8 cellular contexts compared by ENCODE assay signal in genomic region chrX:54182864-54183613, GRCh38. TPM values are rescaled to one million over a fixed set of nuclear protein-coding genes. Genes with fewer than 3 reads are reported as not detected.
DNase-seq lines count a peak whose midpoint lies in the region; ATAC-seq and TF ChIP-seq lines count a peak whose summit lies in the region.

TSS of gene FAM120C (minus strand) at chrX:54183254. CDS start at chrX:54183198, 56 bp downstream.

- peak within 1 kb of the TSS; percentile 76 for H3K27ac ChIP-seq in ectodermal cell (ENCODE audit: insufficient read depth, low read depth, low read length, poor library complexity, severe bottlenecking)

- no peaks in the 10 kb centered on the region for H3K9me3 ChIP-seq in BE2C
- no peaks in the 10 kb centered on the region for H3K9me3 ChIP-seq in ectodermal cell (ENCODE audit: control insufficient read depth, low read length)

- CTCF ChIA-PET in activated CD4-positive, alpha-beta memory T cell treated with anti-CD3 and anti-CD28 coated beads, Interleukin-2, amount 10 ng/mL, durations not matched to agents 7 days and 5 days (lab: Charles Lee) = no interaction called here

- H3K4me3 Mint-ChIP-seq in activated CD4-positive, alpha-beta memory T cell treated with anti-CD3 and anti-CD28 coated beads, Interleukin-2, amount 10 ng/mL, durations not matched to agents 7 days and 5 days = peak within 1 kb of the TSS; percentile 78

- POLR2A ChIA-PET in activated CD4-positive, alpha-beta memory T cell treated with anti-CD3 and anti-CD28 coated beads, Interleukin-2, amount 10 ng/mL, durations not matched to agents 7 days and 5 days (lab: Charles Lee) = interaction anchor here (0.5 to 3.2 kb wide), 11 partner anchors 12 to 1101 kb away, joined by 3 to 34 read pairs (median 6); partner anchors contain the start of genes APEX2, GNL3L, HUWE1 and PHF8

- H3K4me1 ChIP-seq in BE2C = no peaks in the 10 kb centered on the region; the same call in 1 of the 2 replicates
- peaks cover 6% of the 10 kb centered on the region for H3K4me1 ChIP-seq in ectodermal cell (ENCODE audit: control insufficient read depth, insufficient read depth, low read length)

- peak; percentile 41 for ATAC-seq in GM19324 (IDR thresholded peaks at IDR 0.05; ENCODE audit: low FRiP score, unreplicated experiment)
- ATAC-seq in HG03520 (IDR thresholded peaks at IDR 0.05; ENCODE audit: unreplicated experiment) = peak; percentile 25

- peak within 1 kb of the TSS; percentile 81 for H3K27ac Mint-ChIP-seq in activated CD4-positive, alpha-beta memory T cell treated with anti-CD3 and anti-CD28 coated beads, Interleukin-2, amount 10 ng/mL, durations not matched to agents 7 days and 5 days

- H3K27me3 ChIP-seq in BE2C (no peaks in the 10 kb centered on the region), ectodermal cell (ENCODE audit: control insufficient read depth, insufficient read depth, low read length, poor library complexity, severe bottlenecking) (no peaks in the 10 kb centered on the region)

- no peaks in the 10 kb centered on the region for H3K27me3 Mint-ChIP-seq in activated CD4-positive, alpha-beta memory T cell treated with anti-CD3 and anti-CD28 coated beads, Interleukin-2, amount 10 ng/mL, durations not matched to agents 7 days and 5 days

- no peaks in the 10 kb centered on the region for H3K36me3 ChIP-seq in BE2C
- H3K36me3 ChIP-seq in ectodermal cell (ENCODE audit: control insufficient read depth, insufficient read depth, low read length) = no peaks in the 10 kb centered on the region

- peak within 1 kb of the TSS; percentile 69 for H3K4me3 ChIP-seq in BE2C (ENCODE audit: low read depth, low read length)
- peak within 1 kb of the TSS; percentile 76 for H3K4me3 ChIP-seq in ectodermal cell (ENCODE audit: insufficient read depth, low read depth, low read length)

- peak; percentile 77 for DNase-seq in BE2C
- DNase-seq in NCI-H82 treated with DMSO at 0.1 percent for 48 hours (lab: John Stamatoyannopoulos, UW; ENCODE audit: unreplicated experiment) = peak; percentile 68
- peak; percentile 63 for DNase-seq in activated CD4-positive, alpha-beta memory T cell treated with anti-CD3 and anti-CD28 coated beads, Interleukin-2, amount 10 ng/mL, durations not matched to agents 7 days and 5 days
- peak; percentile 70 to 80 for DNase-seq in lung microvascular endothelial cell (ENCODE audit: low read depth in 2 of 2)
- DNase-seq in stimulated activated CD4-positive, alpha-beta T cell treated with anti-CD3 and anti-CD28 coated beads, TNF-alpha, amount 100 ng/mL, for 24 hours (ENCODE audit: low read depth in 3 of 3) = peak; percentile 36 to 67 (median 42)

- no peak for TF ChIP-seq CTCF in BE2C (IDR thresholded peaks at IDR 0.05; ENCODE audit: low read depth, low read length)

- H3K9me3 Mint-ChIP-seq in activated CD4-positive, alpha-beta memory T cell treated with anti-CD3 and anti-CD28 coated beads, Interleukin-2, amount 10 ng/mL, durations not matched to agents 7 days and 5 days = no peaks in the 10 kb centered on the region

- H3K4me1 Mint-ChIP-seq in activated CD4-positive, alpha-beta memory T cell treated with anti-CD3 and anti-CD28 coated beads, Interleukin-2, amount 10 ng/mL, durations not matched to agents 7 days and 5 days = peaks cover 41% of the 10 kb centered on the region

- H3K36me3 Mint-ChIP-seq in activated CD4-positive, alpha-beta memory T cell treated with anti-CD3 and anti-CD28 coated beads, Interleukin-2, amount 10 ng/mL, durations not matched to agents 7 days and 5 days (ENCODE audit: low read depth) = peaks cover 17% of the 10 kb centered on the region

- WGBS in ectodermal cell, 2 experiments = 0 to 1% methylated on average over 39 to 69 of the region's 70 CpGs

RNA-seq across cellular contexts. Expression of gene FAM120C, which starts in this region (rescaled TPM):
- polyA plus RNA-seq in BE2C (2012; ENCODE audit: insufficient read depth, insufficient read length, low read depth) = 12.2 TPM
- 1 to 10 TPM; 8.0 to 8.5 TPM for total RNA-seq in activated CD4-positive, alpha-beta memory T cell treated with anti-CD3 and anti-CD28 coated beads, Interleukin-2, amount 10 ng/mL, durations not matched to agents 7 days and 5 days
- polyA plus RNA-seq in ectodermal cell (2013, experiment 1 of 4) = 6.9 TPM
- polyA plus RNA-seq in ectodermal cell (2013, experiment 2 of 4) = 6.3 TPM
- polyA plus RNA-seq in ectodermal cell (2013, experiment 3 of 4) = 6.1 TPM
- polyA plus RNA-seq in ectodermal cell (2013, experiment 4 of 4) = 5.8 TPM
- 2.0 and 3.4 TPM in 2 replicates for total RNA-seq in lung microvascular endothelial cell

Comparison
In these comparisons a context has a peak if more than half of its experiments do, and no peak if none do; other contexts are left out.
1. Peak in every context shown above with its lines: DNase-seq, ATAC-seq, H3K4me3 ChIP-seq and H3K27ac ChIP-seq.